1 cellular context compared by ENCODE assay signal in the genomic region with DNA sequence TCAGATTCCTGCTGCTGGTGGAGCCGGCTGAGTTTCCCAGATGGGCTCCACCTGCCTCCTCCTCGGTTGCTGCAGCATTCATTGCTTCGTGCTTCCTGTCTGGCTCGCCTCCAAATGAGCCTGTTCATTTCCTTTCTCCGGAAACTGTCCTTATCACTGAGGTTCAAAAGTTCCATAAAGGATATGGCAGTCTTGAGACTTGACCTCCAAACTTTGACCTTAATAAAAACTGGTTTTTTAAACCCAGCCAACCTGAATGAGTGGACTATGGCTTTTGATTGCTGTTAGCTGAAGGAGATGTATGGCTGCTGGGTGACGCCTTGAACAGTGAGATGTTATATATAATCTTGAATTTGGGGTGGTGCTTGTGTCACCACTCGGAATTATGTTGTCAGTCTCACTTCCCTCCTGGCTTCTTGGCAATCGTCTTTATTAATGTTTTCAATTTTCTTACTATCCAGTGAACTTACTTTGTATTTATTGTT.
A peak's percentile ranks its signal among the peaks of the same experiment; 100 is the strongest.
TF ChIP-seq lines count a peak whose summit lies in the region.

No MANE protein-coding gene starts in this region.

TF ChIP-seq in HepG2, 621 proteins besides CTCF, POLR2A, EP300 and RAD21 (continued from another document and continues in another):
- TF ChIP-seq RAD51 (IDR thresholded peaks at IDR 0.05; ENCODE audit: borderline replicate concordance): no peak
- TF ChIP-seq, protein P1, sequence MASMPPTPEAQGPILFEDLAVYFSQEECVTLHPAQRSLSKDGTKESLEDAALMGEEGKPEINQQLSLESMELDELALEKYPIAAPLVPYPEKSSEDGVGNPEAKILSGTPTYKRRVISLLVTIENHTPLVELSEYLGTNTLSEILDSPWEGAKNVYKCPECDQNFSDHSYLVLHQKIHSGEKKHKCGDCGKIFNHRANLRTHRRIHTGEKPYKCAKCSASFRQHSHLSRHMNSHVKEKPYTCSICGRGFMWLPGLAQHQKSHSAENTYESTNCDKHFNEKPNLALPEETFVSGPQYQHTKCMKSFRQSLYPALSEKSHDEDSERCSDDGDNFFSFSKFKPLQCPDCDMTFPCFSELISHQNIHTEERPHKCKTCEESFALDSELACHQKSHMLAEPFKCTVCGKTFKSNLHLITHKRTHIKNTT (CRISPR knock-in tag; IDR thresholded peaks at IDR 0.05): no peak
- TF ChIP-seq MXD4 (CRISPR knock-in tag; IDR thresholded peaks at IDR 0.05): no peak
- TF ChIP-seq, protein P2, sequence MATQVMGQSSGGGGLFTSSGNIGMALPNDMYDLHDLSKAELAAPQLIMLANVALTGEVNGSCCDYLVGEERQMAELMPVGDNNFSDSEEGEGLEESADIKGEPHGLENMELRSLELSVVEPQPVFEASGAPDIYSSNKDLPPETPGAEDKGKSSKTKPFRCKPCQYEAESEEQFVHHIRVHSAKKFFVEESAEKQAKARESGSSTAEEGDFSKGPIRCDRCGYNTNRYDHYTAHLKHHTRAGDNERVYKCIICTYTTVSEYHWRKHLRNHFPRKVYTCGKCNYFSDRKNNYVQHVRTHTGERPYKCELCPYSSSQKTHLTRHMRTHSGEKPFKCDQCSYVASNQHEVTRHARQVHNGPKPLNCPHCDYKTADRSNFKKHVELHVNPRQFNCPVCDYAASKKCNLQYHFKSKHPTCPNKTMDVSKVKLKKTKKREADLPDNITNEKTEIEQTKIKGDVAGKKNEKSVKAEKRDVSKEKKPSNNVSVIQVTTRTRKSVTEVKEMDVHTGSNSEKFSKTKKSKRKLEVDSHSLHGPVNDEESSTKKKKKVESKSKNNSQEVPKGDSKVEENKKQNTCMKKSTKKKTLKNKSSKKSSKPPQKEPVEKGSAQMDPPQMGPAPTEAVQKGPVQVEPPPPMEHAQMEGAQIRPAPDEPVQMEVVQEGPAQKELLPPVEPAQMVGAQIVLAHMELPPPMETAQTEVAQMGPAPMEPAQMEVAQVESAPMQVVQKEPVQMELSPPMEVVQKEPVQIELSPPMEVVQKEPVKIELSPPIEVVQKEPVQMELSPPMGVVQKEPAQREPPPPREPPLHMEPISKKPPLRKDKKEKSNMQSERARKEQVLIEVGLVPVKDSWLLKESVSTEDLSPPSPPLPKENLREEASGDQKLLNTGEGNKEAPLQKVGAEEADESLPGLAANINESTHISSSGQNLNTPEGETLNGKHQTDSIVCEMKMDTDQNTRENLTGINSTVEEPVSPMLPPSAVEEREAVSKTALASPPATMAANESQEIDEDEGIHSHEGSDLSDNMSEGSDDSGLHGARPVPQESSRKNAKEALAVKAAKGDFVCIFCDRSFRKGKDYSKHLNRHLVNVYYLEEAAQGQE (IDR thresholded peaks at IDR 0.05; ENCODE audit: borderline replicate concordance in 1 of 2, low read depth in 1 of 2, low read length in 2 of 2): no peak
- TF ChIP-seq, protein P3, sequence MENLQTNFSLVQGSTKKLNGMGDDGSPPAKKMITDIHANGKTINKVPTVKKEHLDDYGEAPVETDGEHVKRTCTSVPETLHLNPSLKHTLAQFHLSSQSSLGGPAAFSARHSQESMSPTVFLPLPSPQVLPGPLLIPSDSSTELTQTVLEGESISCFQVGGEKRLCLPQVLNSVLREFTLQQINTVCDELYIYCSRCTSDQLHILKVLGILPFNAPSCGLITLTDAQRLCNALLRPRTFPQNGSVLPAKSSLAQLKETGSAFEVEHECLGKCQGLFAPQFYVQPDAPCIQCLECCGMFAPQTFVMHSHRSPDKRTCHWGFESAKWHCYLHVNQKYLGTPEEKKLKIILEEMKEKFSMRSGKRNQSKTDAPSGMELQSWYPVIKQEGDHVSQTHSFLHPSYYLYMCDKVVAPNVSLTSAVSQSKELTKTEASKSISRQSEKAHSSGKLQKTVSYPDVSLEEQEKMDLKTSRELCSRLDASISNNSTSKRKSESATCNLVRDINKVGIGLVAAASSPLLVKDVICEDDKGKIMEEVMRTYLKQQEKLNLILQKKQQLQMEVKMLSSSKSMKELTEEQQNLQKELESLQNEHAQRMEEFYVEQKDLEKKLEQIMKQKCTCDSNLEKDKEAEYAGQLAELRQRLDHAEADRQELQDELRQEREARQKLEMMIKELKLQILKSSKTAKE (CRISPR knock-in tag; IDR thresholded peaks at IDR 0.05; ENCODE audit: borderline replicate concordance): 0 out of 2 replicates have a peak, but pooled peaks have one; percentile 26
- TF ChIP-seq SOX5 (CRISPR knock-in tag; IDR thresholded peaks at IDR 0.05; ENCODE audit: borderline replicate concordance): peak; percentile 52
- TF ChIP-seq ZNF331 (CRISPR knock-in tag; IDR thresholded peaks at IDR 0.05): peak; percentile 87
- TF ChIP-seq, protein P4, sequence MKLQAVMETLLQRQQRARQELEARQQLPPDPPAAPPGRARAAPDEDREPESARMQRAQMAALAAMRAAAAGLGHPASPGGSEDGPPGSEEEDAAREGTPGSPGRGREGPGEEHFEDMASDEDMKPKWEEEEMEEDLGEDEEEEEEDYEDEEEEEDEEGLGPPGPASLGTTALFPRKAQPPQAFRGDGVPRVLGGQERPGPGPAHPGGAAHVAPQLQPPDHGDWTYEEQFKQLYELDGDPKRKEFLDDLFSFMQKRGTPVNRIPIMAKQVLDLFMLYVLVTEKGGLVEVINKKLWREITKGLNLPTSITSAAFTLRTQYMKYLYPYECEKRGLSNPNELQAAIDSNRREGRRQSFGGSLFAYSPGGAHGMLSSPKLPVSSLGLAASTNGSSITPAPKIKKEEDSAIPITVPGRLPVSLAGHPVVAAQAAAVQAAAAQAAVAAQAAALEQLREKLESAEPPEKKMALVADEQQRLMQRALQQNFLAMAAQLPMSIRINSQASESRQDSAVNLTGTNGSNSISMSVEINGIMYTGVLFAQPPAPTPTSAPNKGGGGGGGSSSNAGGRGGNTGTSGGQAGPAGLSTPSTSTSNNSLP (IDR thresholded peaks at IDR 0.05; ENCODE audit: low read depth, low read length): no peak
- no peak for TF ChIP-seq IRF2 (CRISPR knock-in tag; IDR thresholded peaks at IDR 0.05)
- TF ChIP-seq, protein P5, sequence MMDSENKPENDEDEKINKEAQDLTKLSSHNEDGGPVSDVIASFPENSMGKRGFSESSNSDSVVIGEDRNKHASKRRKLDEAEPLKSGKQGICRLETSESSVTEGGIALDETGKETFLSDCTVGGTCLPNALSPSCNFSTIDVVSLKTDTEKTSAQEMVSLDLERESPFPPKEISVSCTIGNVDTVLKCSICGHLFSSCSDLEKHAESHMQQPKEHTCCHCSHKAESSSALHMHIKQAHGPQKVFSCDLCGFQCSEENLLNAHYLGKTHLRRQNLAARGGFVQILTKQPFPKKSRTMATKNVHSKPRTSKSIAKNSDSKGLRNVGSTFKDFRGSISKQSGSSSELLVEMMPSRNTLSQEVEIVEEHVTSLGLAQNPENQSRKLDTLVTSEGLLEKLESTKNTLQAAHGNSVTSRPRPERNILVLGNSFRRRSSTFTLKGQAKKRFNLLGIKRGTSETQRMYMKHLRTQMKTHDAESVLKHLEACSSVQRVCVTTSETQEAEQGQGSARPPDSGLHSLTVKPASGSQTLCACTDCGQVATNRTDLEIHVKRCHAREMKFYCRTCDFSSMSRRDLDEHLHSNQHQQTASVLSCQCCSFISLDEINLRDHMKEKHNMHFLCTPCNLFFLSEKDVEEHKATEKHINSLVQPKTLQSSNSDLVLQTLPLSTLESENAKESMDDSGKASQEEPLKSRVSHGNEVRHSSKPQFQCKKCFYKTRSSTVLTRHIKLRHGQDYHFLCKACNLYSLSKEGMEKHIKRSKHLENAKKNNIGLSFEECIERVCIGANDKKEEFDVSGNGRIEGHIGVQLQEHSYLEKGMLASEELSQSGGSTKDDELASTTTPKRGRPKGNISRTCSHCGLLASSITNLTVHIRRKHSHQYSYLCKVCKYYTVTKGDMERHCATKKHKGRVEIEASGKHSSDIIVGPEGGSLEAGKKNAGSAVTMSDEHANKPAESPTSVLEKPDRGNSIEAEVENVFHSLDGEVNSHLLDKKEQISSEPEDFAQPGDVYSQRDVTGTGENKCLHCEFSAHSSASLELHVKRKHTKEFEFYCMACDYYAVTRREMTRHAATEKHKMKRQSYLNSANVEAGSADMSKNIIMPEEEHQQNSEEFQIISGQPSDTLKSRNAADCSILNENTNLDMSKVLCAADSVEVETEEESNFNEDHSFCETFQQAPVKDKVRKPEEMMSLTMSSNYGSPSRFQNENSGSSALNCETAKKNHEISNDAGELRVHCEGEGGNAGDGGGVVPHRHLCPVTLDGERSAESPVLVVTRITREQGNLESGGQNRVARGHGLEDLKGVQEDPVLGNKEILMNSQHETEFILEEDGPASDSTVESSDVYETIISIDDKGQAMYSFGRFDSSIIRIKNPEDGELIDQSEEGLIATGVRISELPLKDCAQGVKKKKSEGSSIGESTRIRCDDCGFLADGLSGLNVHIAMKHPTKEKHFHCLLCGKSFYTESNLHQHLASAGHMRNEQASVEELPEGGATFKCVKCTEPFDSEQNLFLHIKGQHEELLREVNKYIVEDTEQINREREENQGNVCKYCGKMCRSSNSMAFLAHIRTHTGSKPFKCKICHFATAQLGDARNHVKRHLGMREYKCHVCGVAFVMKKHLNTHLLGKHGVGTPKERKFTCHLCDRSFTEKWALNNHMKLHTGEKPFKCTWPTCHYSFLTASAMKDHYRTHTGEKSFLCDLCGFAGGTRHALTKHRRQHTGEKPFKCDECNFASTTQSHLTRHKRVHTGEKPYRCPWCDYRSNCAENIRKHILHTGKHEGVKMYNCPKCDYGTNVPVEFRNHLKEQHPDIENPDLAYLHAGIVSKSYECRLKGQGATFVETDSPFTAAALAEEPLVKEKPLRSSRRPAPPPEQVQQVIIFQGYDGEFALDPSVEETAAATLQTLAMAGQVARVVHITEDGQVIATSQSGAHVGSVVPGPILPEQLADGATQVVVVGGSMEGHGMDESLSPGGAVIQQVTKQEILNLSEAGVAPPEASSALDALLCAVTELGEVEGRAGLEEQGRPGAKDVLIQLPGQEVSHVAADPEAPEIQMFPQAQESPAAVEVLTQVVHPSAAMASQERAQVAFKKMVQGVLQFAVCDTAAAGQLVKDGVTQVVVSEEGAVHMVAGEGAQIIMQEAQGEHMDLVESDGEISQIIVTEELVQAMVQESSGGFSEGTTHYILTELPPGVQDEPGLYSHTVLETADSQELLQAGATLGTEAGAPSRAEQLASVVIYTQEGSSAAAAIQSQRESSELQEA (CRISPR knock-in tag; IDR thresholded peaks at IDR 0.05; ENCODE audit: not compliant biosample characterization): no peak
- TF ChIP-seq, protein P6, sequence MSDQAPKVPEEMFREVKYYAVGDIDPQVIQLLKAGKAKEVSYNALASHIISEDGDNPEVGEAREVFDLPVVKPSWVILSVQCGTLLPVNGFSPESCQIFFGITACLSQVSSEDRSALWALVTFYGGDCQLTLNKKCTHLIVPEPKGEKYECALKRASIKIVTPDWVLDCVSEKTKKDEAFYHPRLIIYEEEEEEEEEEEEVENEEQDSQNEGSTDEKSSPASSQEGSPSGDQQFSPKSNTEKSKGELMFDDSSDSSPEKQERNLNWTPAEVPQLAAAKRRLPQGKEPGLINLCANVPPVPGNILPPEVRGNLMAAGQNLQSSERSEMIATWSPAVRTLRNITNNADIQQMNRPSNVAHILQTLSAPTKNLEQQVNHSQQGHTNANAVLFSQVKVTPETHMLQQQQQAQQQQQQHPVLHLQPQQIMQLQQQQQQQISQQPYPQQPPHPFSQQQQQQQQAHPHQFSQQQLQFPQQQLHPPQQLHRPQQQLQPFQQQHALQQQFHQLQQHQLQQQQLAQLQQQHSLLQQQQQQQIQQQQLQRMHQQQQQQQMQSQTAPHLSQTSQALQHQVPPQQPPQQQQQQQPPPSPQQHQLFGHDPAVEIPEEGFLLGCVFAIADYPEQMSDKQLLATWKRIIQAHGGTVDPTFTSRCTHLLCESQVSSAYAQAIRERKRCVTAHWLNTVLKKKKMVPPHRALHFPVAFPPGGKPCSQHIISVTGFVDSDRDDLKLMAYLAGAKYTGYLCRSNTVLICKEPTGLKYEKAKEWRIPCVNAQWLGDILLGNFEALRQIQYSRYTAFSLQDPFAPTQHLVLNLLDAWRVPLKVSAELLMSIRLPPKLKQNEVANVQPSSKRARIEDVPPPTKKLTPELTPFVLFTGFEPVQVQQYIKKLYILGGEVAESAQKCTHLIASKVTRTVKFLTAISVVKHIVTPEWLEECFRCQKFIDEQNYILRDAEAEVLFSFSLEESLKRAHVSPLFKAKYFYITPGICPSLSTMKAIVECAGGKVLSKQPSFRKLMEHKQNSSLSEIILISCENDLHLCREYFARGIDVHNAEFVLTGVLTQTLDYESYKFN (CRISPR knock-in tag; conservative IDR thresholded peaks at IDR 0.05): peak; percentile 81
- TF ChIP-seq, protein P7, sequence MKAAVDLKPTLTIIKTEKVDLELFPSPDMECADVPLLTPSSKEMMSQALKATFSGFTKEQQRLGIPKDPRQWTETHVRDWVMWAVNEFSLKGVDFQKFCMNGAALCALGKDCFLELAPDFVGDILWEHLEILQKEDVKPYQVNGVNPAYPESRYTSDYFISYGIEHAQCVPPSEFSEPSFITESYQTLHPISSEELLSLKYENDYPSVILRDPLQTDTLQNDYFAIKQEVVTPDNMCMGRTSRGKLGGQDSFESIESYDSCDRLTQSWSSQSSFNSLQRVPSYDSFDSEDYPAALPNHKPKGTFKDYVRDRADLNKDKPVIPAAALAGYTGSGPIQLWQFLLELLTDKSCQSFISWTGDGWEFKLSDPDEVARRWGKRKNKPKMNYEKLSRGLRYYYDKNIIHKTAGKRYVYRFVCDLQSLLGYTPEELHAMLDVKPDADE (CRISPR knock-in tag; IDR thresholded peaks at IDR 0.05): no peak
- TF ChIP-seq, protein P8, sequence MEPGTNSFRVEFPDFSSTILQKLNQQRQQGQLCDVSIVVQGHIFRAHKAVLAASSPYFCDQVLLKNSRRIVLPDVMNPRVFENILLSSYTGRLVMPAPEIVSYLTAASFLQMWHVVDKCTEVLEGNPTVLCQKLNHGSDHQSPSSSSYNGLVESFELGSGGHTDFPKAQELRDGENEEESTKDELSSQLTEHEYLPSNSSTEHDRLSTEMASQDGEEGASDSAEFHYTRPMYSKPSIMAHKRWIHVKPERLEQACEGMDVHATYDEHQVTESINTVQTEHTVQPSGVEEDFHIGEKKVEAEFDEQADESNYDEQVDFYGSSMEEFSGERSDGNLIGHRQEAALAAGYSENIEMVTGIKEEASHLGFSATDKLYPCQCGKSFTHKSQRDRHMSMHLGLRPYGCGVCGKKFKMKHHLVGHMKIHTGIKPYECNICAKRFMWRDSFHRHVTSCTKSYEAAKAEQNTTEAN (CRISPR knock-in tag; conservative IDR thresholded peaks at IDR 0.05): no peak
- TF ChIP-seq GABPA (IDR thresholded peaks at IDR 0.05; ENCODE audit: low read depth, low read length): 0 out of 2 replicates have a peak, but pooled peaks have one; percentile 10
- TF ChIP-seq GABPA (CRISPR knock-in tag; IDR thresholded peaks at IDR 0.05; ENCODE audit: low read depth): peak; percentile 86
- TF ChIP-seq GLI4 (CRISPR knock-in tag; IDR thresholded peaks at IDR 0.05; ENCODE audit: borderline replicate concordance): no peak
- TF ChIP-seq NFE2L2 (IDR thresholded peaks at IDR 0.05; ENCODE audit: low read length): no peak
- TF ChIP-seq, protein P9, sequence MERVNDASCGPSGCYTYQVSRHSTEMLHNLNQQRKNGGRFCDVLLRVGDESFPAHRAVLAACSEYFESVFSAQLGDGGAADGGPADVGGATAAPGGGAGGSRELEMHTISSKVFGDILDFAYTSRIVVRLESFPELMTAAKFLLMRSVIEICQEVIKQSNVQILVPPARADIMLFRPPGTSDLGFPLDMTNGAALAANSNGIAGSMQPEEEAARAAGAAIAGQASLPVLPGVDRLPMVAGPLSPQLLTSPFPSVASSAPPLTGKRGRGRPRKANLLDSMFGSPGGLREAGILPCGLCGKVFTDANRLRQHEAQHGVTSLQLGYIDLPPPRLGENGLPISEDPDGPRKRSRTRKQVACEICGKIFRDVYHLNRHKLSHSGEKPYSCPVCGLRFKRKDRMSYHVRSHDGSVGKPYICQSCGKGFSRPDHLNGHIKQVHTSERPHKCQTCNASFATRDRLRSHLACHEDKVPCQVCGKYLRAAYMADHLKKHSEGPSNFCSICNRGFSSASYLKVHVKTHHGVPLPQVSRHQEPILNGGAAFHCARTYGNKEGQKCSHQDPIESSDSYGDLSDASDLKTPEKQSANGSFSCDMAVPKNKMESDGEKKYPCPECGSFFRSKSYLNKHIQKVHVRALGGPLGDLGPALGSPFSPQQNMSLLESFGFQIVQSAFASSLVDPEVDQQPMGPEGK (CRISPR knock-in tag; IDR thresholded peaks at IDR 0.05): no peak
- TF ChIP-seq ZNF253 (CRISPR knock-in tag; IDR thresholded peaks at IDR 0.05; ENCODE audit: borderline replicate concordance): no peak
